In genomic region chr22:24731786-24732185, GRCh38 we compare ENCODE assay signal across 22 cellular contexts. TPM values are rescaled to one million over a fixed set of nuclear protein-coding genes. Genes with fewer than 3 reads are reported as not detected.
"Had no signal": no experiment of that assay in that cellular context is flagged by ENCODE, and none has a peak within 500 bp of the region (broad histone marks: within the 10 kb centered on the region; RNA-seq: fewer than 3 reads in every experiment).

No MANE protein-coding gene starts in this region.

- H3K36me3 Mint-ChIP-seq: natural killer cell treated with Interleukin-12 subunit alpha and Interleukin-12 subunit beta and Interleukin-15 and Interleukin-18, amount 100 ng/mL, for 72 hours; T-cell; type B pancreatic cell had no signal

- H3K27ac Mint-ChIP-seq: activated naive CD4-positive, alpha-beta T cell treated with anti-CD3 and anti-CD28 coated beads for 36 hours; activated naive CD8-positive, alpha-beta T cell treated with anti-CD3 and anti-CD28 coated beads, Interleukin-2, amount 50 U/mL, for 24 hours; activated T-helper 2 cell treated with anti-CD3 and anti-CD28 coated beads, Interferon-gamma antibody, Interleukin-2, Interleukin-4, amounts not matched to agents 10 μg/mL and 5 μg/mL and 100 μg/mL, durations not matched to agents 14 hours and 24 hours and 36 hours; natural killer cell treated with Interleukin-12 subunit alpha and Interleukin-12 subunit beta and Interleukin-15 and Interleukin-18, amount 100 ng/mL, for 72 hours; T-cell; type B pancreatic cell had no signal

- H3K9me3 ChIP-seq: right atrium auricular region had no signal

- H3K27ac ChIP-seq: right atrium auricular region had no signal

- H3K27me3 ChIP-seq: right atrium auricular region had no signal

- ATAC-seq: activated naive CD8-positive, alpha-beta T cell treated with anti-CD3 and anti-CD28 coated beads, Interleukin-2, amount 50 U/mL, for 24 hours; left ventricle myocardium superior; natural killer cell treated with Interleukin-12 subunit alpha and Interleukin-12 subunit beta and Interleukin-15 and Interleukin-18, amount 100 ng/mL, for 72 hours; T-cell had no signal

- H3K9me3 Mint-ChIP-seq: activated naive CD4-positive, alpha-beta T cell treated with anti-CD3 and anti-CD28 coated beads for 36 hours; activated naive CD8-positive, alpha-beta T cell treated with anti-CD3 and anti-CD28 coated beads, Interleukin-2, amount 50 U/mL, for 24 hours; activated T-helper 2 cell treated with anti-CD3 and anti-CD28 coated beads, Interferon-gamma antibody, Interleukin-2, Interleukin-4, amounts not matched to agents 10 μg/mL and 5 μg/mL and 100 μg/mL, durations not matched to agents 14 hours and 24 hours and 36 hours; natural killer cell treated with Interleukin-12 subunit alpha and Interleukin-12 subunit beta and Interleukin-15 and Interleukin-18, amount 100 ng/mL, for 72 hours; T-cell had no signal

- H3K36me3 ChIP-seq: right atrium auricular region had no signal

- H3K4me3 ChIP-seq: right atrium auricular region had no signal

- H3K4me3 Mint-ChIP-seq: activated naive CD4-positive, alpha-beta T cell treated with anti-CD3 and anti-CD28 coated beads for 36 hours; activated naive CD8-positive, alpha-beta T cell treated with anti-CD3 and anti-CD28 coated beads, Interleukin-2, amount 50 U/mL, for 24 hours; natural killer cell treated with Interleukin-12 subunit alpha and Interleukin-12 subunit beta and Interleukin-15 and Interleukin-18, amount 100 ng/mL, for 72 hours; T-cell; type B pancreatic cell had no signal

- H3K4me1 Mint-ChIP-seq: T-cell had no signal

- DNase-seq: activated CD4-positive, alpha-beta T cell treated with anti-CD3 and anti-CD28 coated beads for 1 hour; activated CD4-positive, alpha-beta T cell treated with anti-CD3 and anti-CD28 coated beads, Interleukin-2, amount 50 U/mL, for 4 hours; activated naive CD4-positive, alpha-beta T cell treated with anti-CD3 and anti-CD28 coated beads for 36 hours; activated naive CD8-positive, alpha-beta T cell treated with anti-CD3 and anti-CD28 coated beads, Interleukin-2, amount 50 U/mL, for 24 hours; effector CD8-positive, alpha-beta T cell; foreskin melanocyte; kidney glomerular epithelial cell; left ventricle myocardium superior; mesendoderm; occipital lobe; stimulated activated CD4-positive, alpha-beta T cell treated with anti-CD3 and anti-CD28 coated beads, Interleukin-4, amount 100 ng/mL, for 24 hours; stimulated activated naive CD4-positive, alpha-beta T cell treated with Interleukin-2 at 50 U/mL for 16 hours; T-cell; T1000 had no signal

RNA-seq across cellular contexts. Expression of gene PIWIL3, which starts 42.7 kb away (rescaled TPM):
- total RNA-seq: activated naive CD4-positive, alpha-beta T cell treated with anti-CD3 and anti-CD28 coated beads for 36 hours; activated T-helper 2 cell treated with anti-CD3 and anti-CD28 coated beads, Interferon-gamma antibody, Interleukin-2, Interleukin-4, amounts not matched to agents 10 μg/mL and 5 μg/mL and 100 μg/mL, durations not matched to agents 14 hours and 24 hours and 36 hours; cardiac septum; left ventricle myocardium superior; natural killer cell treated with Interleukin-12 subunit alpha and Interleukin-12 subunit beta and Interleukin-15 and Interleukin-18, amount 100 ng/mL, for 72 hours; posterior vena cava; right atrium auricular region; skeletal muscle tissue; T-cell; temporal lobe had no signal
